1 cellular context compared by ENCODE assay signal in the genomic region with DNA sequence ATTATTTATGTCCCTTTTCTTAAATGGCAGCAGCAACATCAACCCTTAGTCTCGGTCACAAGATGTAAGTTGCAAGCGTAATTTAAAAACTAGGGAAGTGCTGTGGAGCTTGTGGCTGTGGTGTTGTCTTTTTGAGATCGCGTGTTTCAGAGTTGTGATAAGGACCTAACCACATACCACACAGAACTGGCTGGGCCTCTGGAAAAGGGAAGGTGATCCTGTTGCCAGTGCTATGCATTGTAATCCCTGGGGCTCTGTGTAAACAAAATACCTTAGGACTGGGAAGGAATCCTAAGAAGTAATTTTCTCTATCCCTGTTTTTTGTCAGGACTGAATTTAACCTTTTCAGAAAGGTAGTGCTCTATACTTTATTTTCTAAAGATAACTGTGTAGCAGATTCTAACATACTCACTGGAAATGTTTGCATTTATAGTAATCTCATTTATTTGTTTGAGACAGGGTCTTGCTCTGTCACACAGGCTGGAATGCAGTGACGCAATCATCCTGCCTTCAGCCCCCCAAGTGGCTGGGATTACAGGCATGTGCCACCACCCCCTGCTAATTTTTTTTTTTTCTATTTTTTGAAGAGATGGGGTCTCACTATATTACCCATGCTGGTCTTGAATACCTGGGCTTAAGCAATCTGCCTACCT.
TF ChIP-seq lines count a peak whose summit lies in the region.

No MANE protein-coding gene starts in this region.

TF ChIP-seq in IMR-90, 13 proteins besides CTCF, POLR2A, EP300 and RAD21 (continued from another document):
- TF ChIP-seq USF2 (IDR thresholded peaks at IDR 0.05; ENCODE audit: low read depth, low read length) (no peak), SMC3 (IDR thresholded peaks at IDR 0.05; ENCODE audit: low read depth, low read length) (no peak)
